Comparison of ENCODE assay signal across 1 cellular context in genomic region chr1:39657923-39658485, GRCh38.
TF ChIP-seq lines count a peak whose summit lies in the region.

No MANE protein-coding gene starts in this region.

TF ChIP-seq in K562, 482 proteins besides CTCF, POLR2A, EP300 and RAD21 (continued from another document and continues in another):
- TF ChIP-seq PRDM10 (IDR thresholded peaks at IDR 0.05; ENCODE audit: partially characterized antibody) (no peak), RFX5 (IDR thresholded peaks at IDR 0.05; ENCODE audit: low read depth, low read length) (no peak), JUNB (CRISPR knock-in tag; conservative IDR thresholded peaks at IDR 0.05) (no peak), ZNF76 (CRISPR knock-in tag; IDR thresholded peaks at IDR 0.05; ENCODE audit: borderline replicate concordance) (0 out of 2 replicates have a peak, but pooled peaks have one; percentile 47), DEAF1 (CRISPR knock-in tag; IDR thresholded peaks at IDR 0.05) (peak; percentile 59; the same call in 1 of the 2 replicates), TEAD2 (tag; IDR thresholded peaks at IDR 0.05) (no peak), NR0B1 (IDR thresholded peaks at IDR 0.05; ENCODE audit: partially characterized antibody) (no peak), CBX5 (IDR thresholded peaks at IDR 0.05; ENCODE audit: borderline replicate concordance, low read depth) (no peak), POLR3G (IDR thresholded peaks at IDR 0.05; ENCODE audit: extremely low read depth, insufficient read length, insufficient replicate concordance) (no peak), JUN (IDR thresholded peaks at IDR 0.05; ENCODE audit: borderline replicate concordance, low read depth, low read length) (no peak), JUN (CRISPR knock-in tag; IDR thresholded peaks at IDR 0.05; ENCODE audit: borderline replicate concordance) (no peak), SREBF2 (CRISPR knock-in tag; IDR thresholded peaks at IDR 0.05) (no peak), ZBTB17 (CRISPR knock-in tag; IDR thresholded peaks at IDR 0.05) (no peak), DDX20 (tag; IDR thresholded peaks at IDR 0.05; ENCODE audit: low read depth) (no peak), ZKSCAN8 (CRISPR knock-in tag; IDR thresholded peaks at IDR 0.05) (no peak), CHD2 (IDR thresholded peaks at IDR 0.05; ENCODE audit: low read depth, low read length) (no peak), MXD1 (CRISPR knock-in tag; IDR thresholded peaks at IDR 0.05; ENCODE audit: borderline replicate concordance, poor library complexity, severe bottlenecking) (no peak), NCOA2 (IDR thresholded peaks at IDR 0.05; ENCODE audit: partially characterized antibody in 2 of 2) (no peak), ZFPM2 (CRISPR knock-in tag; IDR thresholded peaks at IDR 0.05) (no peak), SMAD3 (CRISPR knock-in tag; conservative IDR thresholded peaks at IDR 0.05) (peak; percentile 57; the same call in 1 of the 2 replicates), CEBPG (CRISPR knock-in tag; IDR thresholded peaks at IDR 0.05) (no peak), CEBPG (tag; conservative IDR thresholded peaks at IDR 0.05 in 1 of 2, IDR thresholded peaks at IDR 0.05 in 1 of 2) (no peak), CSDE1 (IDR thresholded peaks at IDR 0.05) (no peak), RBM14 (IDR thresholded peaks at IDR 0.05; ENCODE audit: borderline replicate concordance, insufficient read depth, low read depth, low read length) (no peak), FUS (optimal IDR thresholded peaks at IDR 0.05; ENCODE audit: low read depth, low read length) (no peak), TRIM24 (IDR thresholded peaks at IDR 0.05) (no peak), TGIF2 (CRISPR knock-in tag; IDR thresholded peaks at IDR 0.05) (no peak), GTF2A2 (tag; IDR thresholded peaks at IDR 0.05) (no peak), TAF1 (IDR thresholded peaks at IDR 0.05; ENCODE audit: control insufficient read depth, extremely low read depth, insufficient read depth, low read length, severe bottlenecking) (no peak), ZNF121 (CRISPR knock-in tag; conservative IDR thresholded peaks at IDR 0.05) (no peak), PHF21A (IDR thresholded peaks at IDR 0.05; ENCODE audit: borderline replicate concordance, low read depth) (no peak), ZNF263 (CRISPR knock-in tag; IDR thresholded peaks at IDR 0.05; ENCODE audit: borderline replicate concordance) (peak; percentile 26; the same call in 1 of the 2 replicates), KDM5B (IDR thresholded peaks at IDR 0.05; ENCODE audit: insufficient replicate concordance, low read depth, low read length) (no peak), SMARCB1 (IDR thresholded peaks at IDR 0.05; ENCODE audit: insufficient read length, low read depth) (no peak), ZNF316 (IDR thresholded peaks at IDR 0.05) (no peak), ZNF146 (CRISPR knock-in tag; IDR thresholded peaks at IDR 0.05; ENCODE audit: unreplicated experiment) (no peak), NFIC (IDR thresholded peaks at IDR 0.05) (no peak), DMBX1 (CRISPR knock-in tag; IDR thresholded peaks at IDR 0.05; ENCODE audit: borderline replicate concordance) (no peak), ZNF197 (CRISPR knock-in tag; IDR thresholded peaks at IDR 0.05; ENCODE audit: low read depth) (no peak), MEF2A (IDR thresholded peaks at IDR 0.05; ENCODE audit: control insufficient read depth, low read depth, low read length) (no peak), CCAR2 (IDR thresholded peaks at IDR 0.05; ENCODE audit: low read depth, low read length) (no peak), POLR2G (IDR thresholded peaks at IDR 0.05; ENCODE audit: low read depth, low read length) (no peak), BHLHE40 (IDR thresholded peaks at IDR 0.05; ENCODE audit: low read length) (0 out of 2 replicates have a peak, but pooled peaks have one; percentile 22), SP1 (CRISPR knock-in tag; IDR thresholded peaks at IDR 0.05) (peak; percentile 45; the same call in 1 of the 2 replicates), ZSCAN29 (IDR thresholded peaks at IDR 0.05) (no peak)
- TF ChIP-seq, protein P1, sequence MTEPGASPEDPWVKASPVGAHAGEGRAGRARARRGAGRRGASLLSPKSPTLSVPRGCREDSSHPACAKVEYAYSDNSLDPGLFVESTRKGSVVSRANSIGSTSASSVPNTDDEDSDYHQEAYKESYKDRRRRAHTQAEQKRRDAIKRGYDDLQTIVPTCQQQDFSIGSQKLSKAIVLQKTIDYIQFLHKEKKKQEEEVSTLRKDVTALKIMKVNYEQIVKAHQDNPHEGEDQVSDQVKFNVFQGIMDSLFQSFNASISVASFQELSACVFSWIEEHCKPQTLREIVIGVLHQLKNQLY (CRISPR knock-in tag; conservative IDR thresholded peaks at IDR 0.05) = no peak
- TF ChIP-seq, protein P2, sequence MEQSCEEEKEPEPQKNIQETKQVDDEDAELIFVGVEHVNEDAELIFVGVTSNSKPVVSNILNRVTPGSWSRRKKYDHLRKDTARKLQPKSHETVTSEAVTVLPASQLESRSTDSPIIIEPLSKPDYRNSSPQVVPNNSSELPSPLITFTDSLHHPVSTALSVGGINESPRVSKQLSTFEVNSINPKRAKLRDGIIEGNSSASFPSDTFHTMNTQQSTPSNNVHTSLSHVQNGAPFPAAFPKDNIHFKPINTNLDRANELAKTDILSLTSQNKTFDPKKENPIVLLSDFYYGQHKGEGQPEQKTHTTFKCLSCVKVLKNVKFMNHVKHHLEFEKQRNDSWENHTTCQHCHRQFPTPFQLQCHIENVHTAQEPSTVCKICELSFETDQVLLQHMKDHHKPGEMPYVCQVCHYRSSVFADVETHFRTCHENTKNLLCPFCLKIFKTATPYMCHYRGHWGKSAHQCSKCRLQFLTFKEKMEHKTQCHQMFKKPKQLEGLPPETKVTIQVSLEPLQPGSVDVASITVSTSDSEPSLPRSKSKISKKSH (CRISPR knock-in tag; IDR thresholded peaks at IDR 0.05) = no peak
- TF ChIP-seq, protein P3, sequence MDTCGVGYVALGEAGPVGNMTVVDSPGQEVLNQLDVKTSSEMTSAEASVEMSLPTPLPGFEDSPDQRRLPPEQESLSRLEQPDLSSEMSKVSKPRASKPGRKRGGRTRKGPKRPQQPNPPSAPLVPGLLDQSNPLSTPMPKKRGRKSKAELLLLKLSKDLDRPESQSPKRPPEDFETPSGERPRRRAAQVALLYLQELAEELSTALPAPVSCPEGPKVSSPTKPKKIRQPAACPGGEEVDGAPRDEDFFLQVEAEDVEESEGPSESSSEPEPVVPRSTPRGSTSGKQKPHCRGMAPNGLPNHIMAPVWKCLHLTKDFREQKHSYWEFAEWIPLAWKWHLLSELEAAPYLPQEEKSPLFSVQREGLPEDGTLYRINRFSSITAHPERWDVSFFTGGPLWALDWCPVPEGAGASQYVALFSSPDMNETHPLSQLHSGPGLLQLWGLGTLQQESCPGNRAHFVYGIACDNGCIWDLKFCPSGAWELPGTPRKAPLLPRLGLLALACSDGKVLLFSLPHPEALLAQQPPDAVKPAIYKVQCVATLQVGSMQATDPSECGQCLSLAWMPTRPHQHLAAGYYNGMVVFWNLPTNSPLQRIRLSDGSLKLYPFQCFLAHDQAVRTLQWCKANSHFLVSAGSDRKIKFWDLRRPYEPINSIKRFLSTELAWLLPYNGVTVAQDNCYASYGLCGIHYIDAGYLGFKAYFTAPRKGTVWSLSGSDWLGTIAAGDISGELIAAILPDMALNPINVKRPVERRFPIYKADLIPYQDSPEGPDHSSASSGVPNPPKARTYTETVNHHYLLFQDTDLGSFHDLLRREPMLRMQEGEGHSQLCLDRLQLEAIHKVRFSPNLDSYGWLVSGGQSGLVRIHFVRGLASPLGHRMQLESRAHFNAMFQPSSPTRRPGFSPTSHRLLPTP (IDR thresholded peaks at IDR 0.05; ENCODE audit: borderline replicate concordance, extremely low read depth, insufficient read length) = no peak
- TF ChIP-seq, protein P4, sequence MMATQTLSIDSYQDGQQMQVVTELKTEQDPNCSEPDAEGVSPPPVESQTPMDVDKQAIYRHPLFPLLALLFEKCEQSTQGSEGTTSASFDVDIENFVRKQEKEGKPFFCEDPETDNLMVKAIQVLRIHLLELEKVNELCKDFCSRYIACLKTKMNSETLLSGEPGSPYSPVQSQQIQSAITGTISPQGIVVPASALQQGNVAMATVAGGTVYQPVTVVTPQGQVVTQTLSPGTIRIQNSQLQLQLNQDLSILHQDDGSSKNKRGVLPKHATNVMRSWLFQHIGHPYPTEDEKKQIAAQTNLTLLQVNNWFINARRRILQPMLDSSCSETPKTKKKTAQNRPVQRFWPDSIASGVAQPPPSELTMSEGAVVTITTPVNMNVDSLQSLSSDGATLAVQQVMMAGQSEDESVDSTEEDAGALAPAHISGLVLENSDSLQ (IDR thresholded peaks at IDR 0.05) = no peak
- TF ChIP-seq, protein P5, sequence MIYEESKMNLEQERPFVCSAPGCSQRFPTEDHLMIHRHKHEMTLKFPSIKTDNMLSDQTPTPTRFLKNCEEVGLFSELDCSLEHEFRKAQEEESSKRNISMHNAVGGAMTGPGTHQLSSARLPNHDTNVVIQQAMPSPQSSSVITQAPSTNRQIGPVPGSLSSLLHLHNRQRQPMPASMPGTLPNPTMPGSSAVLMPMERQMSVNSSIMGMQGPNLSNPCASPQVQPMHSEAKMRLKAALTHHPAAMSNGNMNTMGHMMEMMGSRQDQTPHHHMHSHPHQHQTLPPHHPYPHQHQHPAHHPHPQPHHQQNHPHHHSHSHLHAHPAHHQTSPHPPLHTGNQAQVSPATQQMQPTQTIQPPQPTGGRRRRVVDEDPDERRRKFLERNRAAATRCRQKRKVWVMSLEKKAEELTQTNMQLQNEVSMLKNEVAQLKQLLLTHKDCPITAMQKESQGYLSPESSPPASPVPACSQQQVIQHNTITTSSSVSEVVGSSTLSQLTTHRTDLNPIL (CRISPR knock-in tag; IDR thresholded peaks at IDR 0.05) = no peak
- TF ChIP-seq, protein P6, sequence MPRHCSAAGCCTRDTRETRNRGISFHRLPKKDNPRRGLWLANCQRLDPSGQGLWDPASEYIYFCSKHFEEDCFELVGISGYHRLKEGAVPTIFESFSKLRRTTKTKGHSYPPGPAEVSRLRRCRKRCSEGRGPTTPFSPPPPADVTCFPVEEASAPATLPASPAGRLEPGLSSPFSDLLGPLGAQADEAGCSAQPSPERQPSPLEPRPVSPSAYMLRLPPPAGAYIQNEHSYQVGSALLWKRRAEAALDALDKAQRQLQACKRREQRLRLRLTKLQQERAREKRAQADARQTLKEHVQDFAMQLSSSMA (CRISPR knock-in tag; IDR thresholded peaks at IDR 0.05) = no peak
